ENCODE assay signal across 1 cellular context in genomic region chr20:54680439-54680838, GRCh38.
A peak's percentile ranks its signal among the peaks of the same experiment; 100 is the strongest.
TF ChIP-seq lines count a peak whose summit lies in the region.

No MANE protein-coding gene starts in this region.

TF ChIP-seq in K562, 482 proteins besides CTCF, POLR2A, EP300 and RAD21 (continued from another document):
- peak in 1 of 3 experiments; percentile 50; a peak in 2 of 6 replicates for TF ChIP-seq ZBTB11 (CRISPR knock-in tag; IDR thresholded peaks at IDR 0.05)
